24 cellular contexts compared by ENCODE assay signal in genomic region chr4:162422312-162422711, GRCh38.
"Had no signal": no experiment of that assay in that cellular context is flagged by ENCODE, and none has a peak within 500 bp of the region (broad histone marks: within the 10 kb centered on the region; RNA-seq: fewer than 3 reads in every experiment).

No MANE protein-coding gene starts in this region.

- H3K79me2 ChIP-seq: parathyroid adenoma had no signal

- DNase-seq: heart right ventricle; hippocampal formation; kidney; left ventricle myocardium inferior; midbrain; naive thymus-derived CD8-positive, alpha-beta T cell; nucleus accumbens; right lobe of liver; stimulated activated CD4-positive, alpha-beta T cell treated with anti-CD3 and anti-CD28 coated beads, Interleukin-12 subunit alpha, Interleukin-12 subunit beta, amount 100 ng/mL, for 4 hours; stimulated activated CD4-positive, alpha-beta T cell treated with anti-CD3 and anti-CD28 coated beads, Interleukin-15, amount 100 ng/mL, for 24 hours; stimulated activated CD4-positive, alpha-beta T cell treated with anti-CD3 and anti-CD28 coated beads, Interleukin-2, amount 100 ng/mL, for 24 hours; stimulated activated CD4-positive, alpha-beta T cell treated with anti-CD3 and anti-CD28 coated beads, Interleukin-4, amount 100 ng/mL, for 1 hour; stimulated activated naive B cell treated with anti-CD40 and anti-IgM and Interleukin-4, amounts not matched to agents 10 μg/mL and 1 μg/mL and 100 μg/mL, for 72 hours; stimulated activated naive CD8-positive, alpha-beta T cell treated with anti-CD3 and anti-CD28 coated beads, Interleukin-15, Interleukin-2, amounts not matched to agents 100 U/mL and 50 U/mL, for 24 hours; stomach; testis; thyroid gland; transverse colon; upper lobe of left lung had no signal

- H3K9me3 ChIP-seq: right lobe of liver, stomach, testis, thyroid gland, transverse colon, vagina had no signal

- H3K4me1 ChIP-seq: heart right ventricle, left ventricle myocardium inferior, parathyroid adenoma, right atrium auricular region, right lobe of liver, stomach, testis, thyroid gland, upper lobe of left lung, vagina had no signal

- H3K36me3 ChIP-seq: heart right ventricle, left ventricle myocardium inferior, right atrium auricular region, right lobe of liver, stomach, thyroid gland, transverse colon, upper lobe of left lung, vagina had no signal

- ATAC-seq: heart right ventricle; naive thymus-derived CD8-positive, alpha-beta T cell; right lobe of liver; stimulated activated naive B cell treated with anti-CD40 and anti-IgM and Interleukin-4, amounts not matched to agents 10 μg/mL and 1 μg/mL and 100 μg/mL, for 72 hours; stimulated activated naive CD8-positive, alpha-beta T cell treated with anti-CD3 and anti-CD28 coated beads, Interleukin-15, Interleukin-2, amounts not matched to agents 100 U/mL and 50 U/mL, for 24 hours had no signal

- H2AFZ ChIP-seq: parathyroid adenoma had no signal

- FAIRE-seq: islet of Langerhans, kidney had no signal

- H3K27ac ChIP-seq: heart right ventricle, left ventricle myocardium inferior, parathyroid adenoma, right atrium auricular region, right lobe of liver, stomach, testis, thyroid gland, upper lobe of left lung, vagina had no signal

- H3K27me3 ChIP-seq: heart right ventricle, right atrium auricular region, right lobe of liver, stomach, testis, thyroid gland, transverse colon, upper lobe of left lung, vagina had no signal

- H3K4me3 ChIP-seq: heart right ventricle, left ventricle myocardium inferior, lung, right atrium auricular region, right lobe of liver, stomach, testis, thyroid gland, transverse colon, upper lobe of left lung, vagina had no signal
